In the genomic region with DNA sequence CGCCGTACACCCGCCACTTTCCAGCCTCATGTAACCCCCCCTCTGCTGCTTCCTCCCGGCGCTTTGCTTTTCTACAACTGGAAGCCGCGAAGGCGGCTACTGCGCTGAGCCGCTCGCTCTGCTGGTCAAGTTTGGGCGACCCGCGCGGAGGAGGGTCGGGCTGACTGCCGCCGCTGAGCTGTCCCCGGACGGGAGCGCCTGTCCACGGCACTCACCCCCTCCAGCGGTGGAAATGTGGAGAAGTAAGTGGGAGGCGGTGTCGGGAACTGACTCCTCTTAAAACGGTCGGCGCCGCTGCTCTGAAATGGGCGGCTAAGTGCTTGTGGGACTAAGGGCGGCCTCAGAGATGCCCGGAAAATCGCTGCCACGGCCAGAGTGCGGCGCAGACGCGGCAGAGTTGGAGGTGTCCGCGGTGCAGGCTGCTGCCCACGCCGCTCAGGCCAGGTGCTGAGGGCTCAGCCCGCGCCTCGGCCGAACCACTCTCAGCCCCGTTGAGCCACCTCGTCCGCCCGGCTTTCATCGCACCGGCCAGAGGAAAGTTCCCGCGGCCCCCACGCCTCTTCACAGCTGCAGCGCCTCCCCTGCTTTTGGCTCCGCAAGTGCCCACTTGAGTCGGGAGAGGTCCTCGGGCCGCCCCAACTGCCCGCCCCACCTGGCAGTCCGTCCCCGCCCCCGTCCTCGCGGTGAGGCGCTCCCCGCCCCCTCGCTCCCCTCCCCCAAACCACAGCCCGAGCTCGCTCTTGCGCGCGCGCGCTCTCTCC, we compare ENCODE assay signal across 2 cellular contexts.
TF ChIP-seq lines count a peak whose summit lies in the region.

No MANE protein-coding gene starts in this region.

TF ChIP-seq in A549, 52 proteins besides CTCF, POLR2A, EP300 and RAD21 (continued from another document):
- TF ChIP-seq, protein P1, sequence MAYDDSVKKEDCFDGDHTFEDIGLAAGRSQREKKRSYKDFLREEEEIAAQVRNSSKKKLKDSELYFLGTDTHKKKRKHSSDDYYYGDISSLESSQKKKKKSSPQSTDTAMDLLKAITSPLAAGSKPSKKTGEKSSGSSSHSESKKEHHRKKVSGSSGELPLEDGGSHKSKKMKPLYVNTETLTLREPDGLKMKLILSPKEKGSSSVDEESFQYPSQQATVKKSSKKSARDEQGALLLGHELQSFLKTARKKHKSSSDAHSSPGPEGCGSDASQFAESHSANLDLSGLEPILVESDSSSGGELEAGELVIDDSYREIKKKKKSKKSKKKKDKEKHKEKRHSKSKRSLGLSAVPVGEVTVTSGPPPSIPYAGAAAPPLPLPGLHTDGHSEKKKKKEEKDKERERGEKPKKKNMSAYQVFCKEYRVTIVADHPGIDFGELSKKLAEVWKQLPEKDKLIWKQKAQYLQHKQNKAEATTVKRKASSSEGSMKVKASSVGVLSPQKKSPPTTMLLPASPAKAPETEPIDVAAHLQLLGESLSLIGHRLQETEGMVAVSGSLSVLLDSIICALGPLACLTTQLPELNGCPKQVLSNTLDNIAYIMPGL (CRISPR knock-in tag; IDR thresholded peaks at IDR 0.05; ENCODE audit: borderline replicate concordance): no peak
- TF ChIP-seq, protein P2, sequence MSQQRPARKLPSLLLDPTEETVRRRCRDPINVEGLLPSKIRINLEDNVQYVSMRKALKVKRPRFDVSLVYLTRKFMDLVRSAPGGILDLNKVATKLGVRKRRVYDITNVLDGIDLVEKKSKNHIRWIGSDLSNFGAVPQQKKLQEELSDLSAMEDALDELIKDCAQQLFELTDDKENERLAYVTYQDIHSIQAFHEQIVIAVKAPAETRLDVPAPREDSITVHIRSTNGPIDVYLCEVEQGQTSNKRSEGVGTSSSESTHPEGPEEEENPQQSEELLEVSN (IDR thresholded peaks at IDR 0.05; ENCODE audit: borderline replicate concordance, low read depth): peak; percentile 55
- TF ChIP-seq, protein P3, sequence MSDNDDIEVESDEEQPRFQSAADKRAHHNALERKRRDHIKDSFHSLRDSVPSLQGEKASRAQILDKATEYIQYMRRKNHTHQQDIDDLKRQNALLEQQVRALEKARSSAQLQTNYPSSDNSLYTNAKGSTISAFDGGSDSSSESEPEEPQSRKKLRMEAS (IDR thresholded peaks at IDR 0.05): peak; percentile 58; the same call in 1 of the 2 replicates

TF ChIP-seq in GM12878, 131 proteins besides CTCF, POLR2A, EP300 and RAD21 (continued from another document):
- no peak for TF ChIP-seq MEF2B (IDR thresholded peaks at IDR 0.05; ENCODE audit: partially characterized antibody, poor library complexity, severe bottlenecking)
